Comparison of ENCODE assay signal across 26 cellular contexts in the genomic region with DNA sequence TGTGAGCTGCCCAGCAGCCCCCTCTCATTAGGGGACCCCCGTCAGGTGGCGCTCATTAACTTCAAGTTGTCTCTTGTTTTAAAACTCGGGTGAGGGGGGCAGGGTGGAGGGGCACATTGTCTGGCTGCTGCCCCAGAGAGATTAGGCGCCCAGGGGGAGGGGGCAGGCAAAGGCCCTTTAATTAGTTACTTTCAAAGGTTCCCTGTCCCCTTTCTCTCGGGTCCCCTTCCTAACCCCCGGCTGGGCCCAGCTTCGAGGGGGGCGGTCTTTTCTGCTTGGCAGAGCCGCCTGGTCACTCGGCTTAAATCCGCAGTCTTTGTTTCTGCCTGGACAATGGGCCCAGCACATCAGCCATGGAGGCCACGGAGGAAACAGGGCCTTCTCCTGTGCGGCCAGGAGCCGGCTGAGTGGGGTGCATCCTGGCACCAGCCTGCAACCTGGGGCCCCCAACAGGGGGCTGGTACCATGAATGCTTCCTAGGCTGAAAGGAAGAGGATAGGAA.
"Had no signal": no experiment of that assay in that cellular context is flagged by ENCODE, and none has a peak within 500 bp of the region (broad histone marks: within the 10 kb centered on the region; RNA-seq: fewer than 3 reads in every experiment).

No MANE protein-coding gene starts in this region.

- H3K4me3 Mint-ChIP-seq: immature natural killer cell; mesothelial cell of epicardium; natural killer cell; nephron progenitor cell; stimulated activated effector memory CD8-positive, alpha-beta T cell treated with anti-CD3 and anti-CD28 coated beads, Interleukin-12 subunit alpha, Interleukin-12 subunit beta, amount 100 ng/mL, for 72 hours; stimulated activated naive CD8-positive, alpha-beta T cell treated with anti-CD3 and anti-CD28 coated beads, Interleukin-15, Interleukin-2, amounts not matched to agents 100 ng/mL and 50 ng/mL, for 24 hours; type B pancreatic cell had no signal

- H3K27ac Mint-ChIP-seq: immature natural killer cell; mesothelial cell of epicardium; naive B cell; natural killer cell; nephron progenitor cell; progenitor cell of endocrine pancreas; stimulated activated effector memory CD8-positive, alpha-beta T cell treated with anti-CD3 and anti-CD28 coated beads, Interleukin-12 subunit alpha, Interleukin-12 subunit beta, amount 100 ng/mL, for 72 hours; stimulated activated naive CD8-positive, alpha-beta T cell treated with anti-CD3 and anti-CD28 coated beads, Interleukin-15, Interleukin-2, amounts not matched to agents 100 ng/mL and 50 ng/mL, for 24 hours; type B pancreatic cell had no signal

- H2AFZ ChIP-seq: parathyroid adenoma had no signal

- H3K4me1 ChIP-seq: left lung, parathyroid adenoma, sigmoid colon, suprapubic skin, tibial artery, uterus had no signal

- ATAC-seq: left colon; left lung; natural killer cell; right cardiac atrium; stimulated activated effector memory CD8-positive, alpha-beta T cell treated with anti-CD3 and anti-CD28 coated beads, Interleukin-12 subunit alpha, Interleukin-12 subunit beta, amount 100 ng/mL, for 72 hours had no signal

- H3K27ac ChIP-seq: left lung, parathyroid adenoma, sigmoid colon, spleen, suprapubic skin, thoracic aorta, tibial artery, uterus had no signal

- H3K9ac ChIP-seq: parathyroid adenoma had no signal

- H3K4me3 ChIP-seq: left lung, lung, sigmoid colon, spleen, suprapubic skin, thoracic aorta, tibial artery, uterus had no signal

- H3K79me2 ChIP-seq: parathyroid adenoma had no signal

- H3K27me3 ChIP-seq: uterus had no signal

- H3K36me3 Mint-ChIP-seq: immature natural killer cell; mesothelial cell of epicardium; naive B cell; natural killer cell; stimulated activated effector memory CD8-positive, alpha-beta T cell treated with anti-CD3 and anti-CD28 coated beads, Interleukin-12 subunit alpha, Interleukin-12 subunit beta, amount 100 ng/mL, for 72 hours; type B pancreatic cell had no signal

- H3K9me3 ChIP-seq: left lung, sigmoid colon, spleen, suprapubic skin, thoracic aorta, tibial artery, uterus had no signal

- H3K9me3 Mint-ChIP-seq: immature natural killer cell; mesothelial cell of epicardium; natural killer cell; nephron progenitor cell; stimulated activated effector memory CD8-positive, alpha-beta T cell treated with anti-CD3 and anti-CD28 coated beads, Interleukin-12 subunit alpha, Interleukin-12 subunit beta, amount 100 ng/mL, for 72 hours; stimulated activated naive CD8-positive, alpha-beta T cell treated with anti-CD3 and anti-CD28 coated beads, Interleukin-15, Interleukin-2, amounts not matched to agents 100 ng/mL and 50 ng/mL, for 24 hours; type B pancreatic cell had no signal

- DNase-seq: hippocampal formation; immature natural killer cell; kidney; left colon; left lung; naive B cell; natural killer cell; nephron progenitor cell; nucleus accumbens; right cardiac atrium; sigmoid colon; small intestine; spleen; stimulated activated CD4-positive, alpha-beta T cell treated with anti-CD3 and anti-CD28 coated beads, Interleukin-4, amount 100 ng/mL, for 24 hours; stimulated activated naive CD4-positive, alpha-beta T cell; tibial artery; uterus had no signal

- H3K4me1 Mint-ChIP-seq: immature natural killer cell; naive B cell; natural killer cell; stimulated activated effector memory CD8-positive, alpha-beta T cell treated with anti-CD3 and anti-CD28 coated beads, Interleukin-12 subunit alpha, Interleukin-12 subunit beta, amount 100 ng/mL, for 72 hours had no signal

- H3K36me3 ChIP-seq: left lung, sigmoid colon, spleen, suprapubic skin, thoracic aorta, tibial artery, uterus had no signal
